Comparison of ENCODE assay signal across 27 cellular contexts in the genomic region with DNA sequence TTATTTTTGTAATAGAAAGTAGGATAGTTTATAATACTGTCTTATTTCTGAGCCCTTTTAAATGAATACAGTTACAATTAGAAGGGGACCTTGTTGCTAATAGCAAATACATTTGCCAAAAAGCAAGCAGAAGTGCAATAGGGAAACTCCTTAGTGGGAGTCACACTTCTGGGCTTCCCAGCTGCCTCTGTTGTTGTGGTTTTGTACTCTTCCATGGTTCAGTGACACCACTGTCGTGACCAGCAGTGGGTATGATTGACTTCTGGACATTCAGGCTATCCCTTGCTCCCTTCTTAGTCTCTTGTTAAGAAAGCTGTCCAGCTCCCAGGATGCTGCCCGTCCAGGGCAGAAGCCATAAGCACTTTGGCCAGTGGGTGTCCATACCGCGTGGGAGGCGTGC. TPM values are rescaled to one million over a fixed set of nuclear protein-coding genes. Genes with fewer than 3 reads are reported as not detected.
DNase-seq lines count a peak whose midpoint lies in the region; ATAC-seq and TF ChIP-seq lines count a peak whose summit lies in the region.
"Had no signal": no experiment of that assay in that cellular context is flagged by ENCODE, and none has a peak within 500 bp of the region (broad histone marks: within the 10 kb centered on the region; RNA-seq: fewer than 3 reads in every experiment).

No MANE protein-coding gene starts in this region.

- intact Hi-C loops in lower leg skin (cut with DNase I; ENCODE audit: low total_unique reads), result no loop called here

- 94 to 96% methylated on average over 5 of the region's 5 CpGs for WGBS in lower leg skin, 2 donors

- peaks cover 50% of the 10 kb centered on the region for H3K4me1 Mint-ChIP-seq in activated naive CD8-positive, alpha-beta T cell treated with anti-CD3 and anti-CD28 coated beads for 36 hours
- H3K4me1 Mint-ChIP-seq in stimulated activated effector memory CD8-positive, alpha-beta T cell treated with anti-CD3 and anti-CD28 coated beads, Interleukin-12 subunit alpha, Interleukin-12 subunit beta, amount 100 ng/mL, for 72 hours, result peaks cover 25% of the 10 kb centered on the region
- H3K4me1 Mint-ChIP-seq: CD4-positive, alpha-beta memory T cell had no signal

- peak; percentile 71 for DNase-seq in GM12865 (ENCODE audit: low read depth)
- DNase-seq in Kasumi-1 (lab: John Stamatoyannopoulos, UW), result peak; percentile 44 to 45
- DNase-seq in activated naive CD8-positive, alpha-beta T cell treated with anti-CD3 and anti-CD28 coated beads for 36 hours, result no peak
- DNase-seq in stimulated activated effector memory CD8-positive, alpha-beta T cell treated with anti-CD3 and anti-CD28 coated beads, Interleukin-12 subunit alpha, Interleukin-12 subunit beta, amount 100 ng/mL, for 72 hours (ENCODE audit: low spot score in 2 of 2), result no peak
- no peak for DNase-seq in RPMI8226
- no peak for DNase-seq in lower leg skin (ENCODE audit: low spot score in 2 of 2)
- DNase-seq: activated naive CD4-positive, alpha-beta T cell treated with anti-CD3 and anti-CD28 coated beads, Interleukin-2, amount 50 U/mL, for 16 hours; activated T-cell treated with anti-CD3 and anti-CD28 coated beads, Interleukin-2, amount 50 U/mL, for 4 hours; CD4-positive, alpha-beta memory T cell; central memory CD4-positive, alpha-beta T cell; dorsolateral prefrontal cortex; GF-D8; heart right ventricle; IMR-90; NCI-H1694; NCI-H69; nephron progenitor cell; pancreas; right lobe of liver; Right ventricle myocardium superior; T-cell had no signal

- no peak overlapping the region for H3K4me3 Mint-ChIP-seq in activated naive CD8-positive, alpha-beta T cell treated with anti-CD3 and anti-CD28 coated beads for 36 hours
- no peak overlapping the region for H3K4me3 Mint-ChIP-seq in stimulated activated effector memory CD8-positive, alpha-beta T cell treated with anti-CD3 and anti-CD28 coated beads, Interleukin-12 subunit alpha, Interleukin-12 subunit beta, amount 100 ng/mL, for 72 hours
- H3K4me3 Mint-ChIP-seq: activated T-cell treated with anti-CD3 and anti-CD28 coated beads, Interleukin-2, amount 50 U/mL, for 4 hours; CD4-positive, alpha-beta memory T cell; mesothelial cell of epicardium; nephron progenitor cell; T-cell had no signal

- H3K27me3 Mint-ChIP-seq in activated naive CD8-positive, alpha-beta T cell treated with anti-CD3 and anti-CD28 coated beads for 36 hours, result no peaks in the 10 kb centered on the region
- H3K27me3 Mint-ChIP-seq: CD4-positive, alpha-beta memory T cell; T-cell had no signal

- peaks cover 9% of the 10 kb centered on the region for H3K36me3 Mint-ChIP-seq in activated naive CD8-positive, alpha-beta T cell treated with anti-CD3 and anti-CD28 coated beads for 36 hours
- no peaks in the 10 kb centered on the region for H3K36me3 Mint-ChIP-seq in stimulated activated effector memory CD8-positive, alpha-beta T cell treated with anti-CD3 and anti-CD28 coated beads, Interleukin-12 subunit alpha, Interleukin-12 subunit beta, amount 100 ng/mL, for 72 hours

- H3K4me3 ChIP-seq in GM12865 (ENCODE audit: low read depth, low read length) (no peak overlapping the region), lower leg skin (ENCODE audit: low read depth, poor library complexity, severe bottlenecking) (no peak overlapping the region)
- H3K4me3 ChIP-seq: ascending aorta, dorsolateral prefrontal cortex, heart right ventricle, pancreas, right lobe of liver, suprapubic skin had no signal

- no peak for TF ChIP-seq POLR2A in lower leg skin (IDR thresholded peaks at IDR 0.05)

- ATAC-seq in stimulated activated effector memory CD8-positive, alpha-beta T cell treated with anti-CD3 and anti-CD28 coated beads, Interleukin-12 subunit alpha, Interleukin-12 subunit beta, amount 100 ng/mL, for 72 hours, result no peak
- ATAC-seq in esophagus mucosa, result no peak
- ATAC-seq: activated T-cell treated with anti-CD3 and anti-CD28 coated beads, Interleukin-2, amount 50 U/mL, for 4 hours; heart right ventricle; left lobe of liver; pancreas; right lobe of liver; T-cell had no signal

- TF ChIP-seq CTCF in GM12865 (IDR thresholded peaks at IDR 0.05; ENCODE audit: insufficient read depth, low read depth, low read length, missing control alignments) (no peak), lower leg skin (IDR thresholded peaks at IDR 0.05) (no peak)

- no peaks in the 10 kb centered on the region for H3K9me3 Mint-ChIP-seq in activated naive CD8-positive, alpha-beta T cell treated with anti-CD3 and anti-CD28 coated beads for 36 hours
- H3K9me3 Mint-ChIP-seq in stimulated activated effector memory CD8-positive, alpha-beta T cell treated with anti-CD3 and anti-CD28 coated beads, Interleukin-12 subunit alpha, Interleukin-12 subunit beta, amount 100 ng/mL, for 72 hours, result no peaks in the 10 kb centered on the region
- H3K9me3 Mint-ChIP-seq: activated T-cell treated with anti-CD3 and anti-CD28 coated beads, Interleukin-2, amount 50 U/mL, for 4 hours; CD4-positive, alpha-beta memory T cell; mesothelial cell of epicardium; nephron progenitor cell; T-cell had no signal

- H3K27ac Mint-ChIP-seq in activated naive CD8-positive, alpha-beta T cell treated with anti-CD3 and anti-CD28 coated beads for 36 hours, result peak overlapping the region; percentile 25
- H3K27ac Mint-ChIP-seq in stimulated activated effector memory CD8-positive, alpha-beta T cell treated with anti-CD3 and anti-CD28 coated beads, Interleukin-12 subunit alpha, Interleukin-12 subunit beta, amount 100 ng/mL, for 72 hours, result peak overlapping the region; percentile 32
- H3K27ac Mint-ChIP-seq: mesothelial cell of epicardium, nephron progenitor cell, T-cell had no signal

RNA-seq across cellular contexts. Expression of a gene that starts 22.6 kb away (rescaled TPM):
- total RNA-seq in activated naive CD8-positive, alpha-beta T cell treated with anti-CD3 and anti-CD28 coated beads for 36 hours, result 10 to 100 TPM; 11.0 to 13.6 TPM
- total RNA-seq in esophagus mucosa (13.0 TPM), lower leg skin (10 to 100 TPM; 18.6 to 44.8 (median 24.7) TPM)

RNA-seq across cellular contexts. Expression of a gene that starts 52.4 kb away (rescaled TPM):
- total RNA-seq in activated naive CD8-positive, alpha-beta T cell treated with anti-CD3 and anti-CD28 coated beads for 36 hours, result 10 to 100 TPM; 47.4 to 49.1 TPM
- 1.3 TPM for total RNA-seq in esophagus mucosa
- total RNA-seq in lower leg skin, result 1 to 10 TPM; 2.2 to 3.5 (median 3.3) TPM
- total RNA-seq: MCF 10A had no signal

RNA-seq across cellular contexts. Expression of a gene that starts 53.4 kb away (rescaled TPM):
- 10 to 100 TPM; 46.2 to 48.3 TPM for total RNA-seq in activated naive CD8-positive, alpha-beta T cell treated with anti-CD3 and anti-CD28 coated beads for 36 hours
- 14.4 TPM for total RNA-seq in esophagus mucosa
- 10 to 100 TPM; 19.6 to 29.8 (median 26.0) TPM for total RNA-seq in lower leg skin

Comparison
In these comparisons a context has a peak if more than half of its experiments do, and no peak if none do; other contexts are left out.
1. DNase-seq: peak in GM12865 (single experiment) and Kasumi-1 (2 of 2); none in activated naive CD8-positive, alpha-beta T cell treated with anti-CD3 and anti-CD28 coated beads for 36 hours (single experiment), stimulated activated effector memory CD8-positive, alpha-beta T cell treated with anti-CD3 and anti-CD28 coated beads, Interleukin-12 subunit alpha, Interleukin-12 subunit beta, amount 100 ng/mL, for 72 hours (0 of 2), RPMI8226 (single experiment) and lower leg skin (0 of 2).
2. RNA of a gene that starts 52.4 kb away (total RNA-seq): 47.4 to 49.1 TPM in activated naive CD8-positive, alpha-beta T cell treated with anti-CD3 and anti-CD28 coated beads for 36 hours; 2.2 to 3.5 TPM in lower leg skin and 1.3 TPM in esophagus mucosa (single experiment); every median in the first group is over 10 times any median in the second.